In the genomic region with DNA sequence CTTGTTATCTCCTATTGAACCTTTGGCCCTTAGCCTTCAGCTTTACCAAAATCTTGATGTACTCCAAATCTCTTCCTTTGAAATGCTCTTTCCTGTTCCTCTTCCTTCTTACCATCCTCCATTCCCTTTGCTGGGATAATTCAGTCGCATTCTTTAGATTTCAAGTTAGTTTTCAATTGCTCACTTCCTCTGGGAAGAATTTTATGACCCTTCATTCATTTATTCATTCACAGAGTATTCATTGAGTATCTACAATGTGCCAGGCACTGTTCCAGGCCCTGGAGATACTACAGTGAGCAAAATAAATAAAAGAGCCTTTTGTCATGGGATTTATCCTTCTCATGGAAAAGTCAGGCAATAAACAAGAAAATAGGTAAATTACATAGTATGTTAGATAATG, we compare ENCODE assay signal across 15 cellular contexts.
A peak's percentile ranks its signal among the peaks of the same experiment; 100 is the strongest.
DNase-seq lines count a peak whose midpoint lies in the region; ATAC-seq, FAIRE-seq and TF ChIP-seq lines count a peak whose summit lies in the region.
"Had no signal": no experiment of that assay in that cellular context is flagged by ENCODE, and none has a peak within 500 bp of the region (broad histone marks: within the 10 kb centered on the region; RNA-seq: fewer than 3 reads in every experiment).

No MANE protein-coding gene starts in this region.

- H3K9ac ChIP-seq in endothelial cell of umbilical vein (replicated peaks; ENCODE audit: extremely low read depth, insufficient read depth, low read length) = no peak overlapping the region
- no peak overlapping the region for H3K9ac ChIP-seq in keratinocyte (ENCODE audit: control insufficient read depth, extremely low read depth, insufficient read depth, low read length)
- H3K9ac ChIP-seq: GM23248 had no signal

- no peak for TF ChIP-seq POLR2A in endothelial cell of umbilical vein (IDR thresholded peaks at IDR 0.05; ENCODE audit: low read depth, low read length)

- no peak for ATAC-seq in GM19324 (IDR thresholded peaks at IDR 0.05; ENCODE audit: low FRiP score, unreplicated experiment)
- ATAC-seq: HCT116 had no signal

- intact Hi-C loops in endothelial cell of umbilical vein (cut with micrococcal nuclease) = no loop called here

- peaks cover 7% of the 10 kb centered on the region for H3K4me1 ChIP-seq in endothelial cell of umbilical vein (ENCODE audit: control insufficient read depth, extremely low read depth, insufficient read depth, low read length)
- peaks cover 30% of the 10 kb centered on the region for H3K4me1 ChIP-seq in keratinocyte (ENCODE audit: control insufficient read depth, extremely low read depth, insufficient read depth, low read length)

- H3K4me3 ChIP-seq in endothelial cell of umbilical vein (replicated peaks in 1 of 3; ENCODE audit: insufficient read depth in 1 of 3, low read depth in 1 of 3, low read length in 3 of 3) (no peak overlapping the region), keratinocyte (ENCODE audit: control insufficient read depth in 2 of 3, extremely low read depth in 1 of 3, insufficient read depth in 2 of 3, low read depth in 1 of 3, low read length in 3 of 3) (no peak overlapping the region)
- H3K4me3 ChIP-seq: GM23248 had no signal

- CTCF ChIA-PET in endothelial cell of umbilical vein (lab: Charles Lee) = no interaction called here

- H3K27me3 ChIP-seq in endothelial cell of umbilical vein (ENCODE audit: control insufficient read depth in 2 of 2, insufficient read depth in 2 of 2, low read length in 2 of 2) = no peaks in the 10 kb centered on the region
- no peaks in the 10 kb centered on the region for H3K27me3 ChIP-seq in keratinocyte (ENCODE audit: control insufficient read depth, extremely low read depth, insufficient read depth, low read length)

- H3K9me1 ChIP-seq in endothelial cell of umbilical vein (replicated peaks; ENCODE audit: control insufficient read depth, extremely low read depth, insufficient read depth, low read length) (no peaks in the 10 kb centered on the region), keratinocyte (ENCODE audit: control insufficient read depth, extremely low read depth, insufficient read depth, low read length) (no peaks in the 10 kb centered on the region)

- DNase-seq in EL (peak; percentile 1), endothelial cell of umbilical vein (ENCODE audit: low read depth, low spot score) (no peak), keratinocyte (ENCODE audit: low read depth, low spot score) (no peak), NCI-H1417 treated with DMSO at 0.1 percent for 48 hours (lab: John Stamatoyannopoulos, UW) (no peak), DMS 273 treated with DMSO at 0.1 percent for 48 hours (lab: John Stamatoyannopoulos, UW) (no peak)
- DNase-seq: C1 segment of cervical spinal cord; CD4-positive, alpha-beta T cell; DMS153; DMS79 treated with DMSO at 0.1 percent for 48 hours; GF-D8; GM23248; KG1 had no signal

- no TSS peak for BruUV-seq in endothelial cell of umbilical vein (replicated peaks; lab: Mats Ljungman, UMichigan)

- FAIRE-seq in endothelial cell of umbilical vein (lab: Jason Lieb, UNC) (no peak), keratinocyte (lab: Jason Lieb, UNC) (no peak)
- FAIRE-seq: H54 had no signal

- TF ChIP-seq CTCF in endothelial cell of umbilical vein (IDR thresholded peaks at IDR 0.05; ENCODE audit: extremely low read depth in 1 of 2, insufficient read depth in 1 of 2, low read depth in 1 of 2, low read length in 2 of 2) (no peak), keratinocyte (optimal IDR thresholded peaks at IDR 0.05 in 1 of 3, IDR thresholded peaks at IDR 0.05 in 1 of 3, conservative IDR thresholded peaks at IDR 0.05 in 1 of 3; ENCODE audit: extremely low read depth in 1 of 3, insufficient read depth in 2 of 3, low read length in 3 of 3) (no peak)

- no peak overlapping the region for H2AFZ ChIP-seq in endothelial cell of umbilical vein (ENCODE audit: low read depth, low read length)
- peak overlapping the region; percentile 16 for H2AFZ ChIP-seq in keratinocyte (ENCODE audit: control insufficient read depth, low read length)
- H2AFZ ChIP-seq: GM23248 had no signal

- H3K9me3 ChIP-seq in endothelial cell of umbilical vein (replicated peaks; ENCODE audit: control insufficient read depth, insufficient read depth, low read length) = no peaks in the 10 kb centered on the region
- no peaks in the 10 kb centered on the region for H3K9me3 ChIP-seq in keratinocyte (ENCODE audit: control insufficient read depth, low read depth, low read length)

- no peak overlapping the region for H3K4me2 ChIP-seq in endothelial cell of umbilical vein (ENCODE audit: insufficient read depth, low read length)
- no peak overlapping the region for H3K4me2 ChIP-seq in keratinocyte (ENCODE audit: control insufficient read depth, extremely low read depth, insufficient read depth, low read depth, low read length)

- dilution Hi-C loops in endothelial cell of umbilical vein (cut with MboI; ENCODE audit: extremely low pct_ligation_motif_present, low sequenced_read_pairs) = no loop called here
- dilution Hi-C loops in keratinocyte (cut with MboI; ENCODE audit: extremely low pct_ligation_motif_present, low sequenced_read_pairs) = no loop called here

- H4K20me1 ChIP-seq in endothelial cell of umbilical vein (replicated peaks; ENCODE audit: control insufficient read depth, extremely low read depth, insufficient read depth, low read length) (no peaks in the 10 kb centered on the region), keratinocyte (ENCODE audit: control insufficient read depth, extremely low read depth, insufficient read depth, low read length) (no peaks in the 10 kb centered on the region)

- no peak overlapping the region for H3K27ac ChIP-seq in endothelial cell of umbilical vein (ENCODE audit: insufficient read depth, low read depth, low read length)
- H3K27ac ChIP-seq in keratinocyte (ENCODE audit: control insufficient read depth, insufficient read depth, low read length) = no peak overlapping the region
- H3K27ac ChIP-seq: GM23248 had no signal

- POLR2A ChIA-PET in endothelial cell of umbilical vein (lab: Charles Lee) = no interaction called here

- H3K79me2 ChIP-seq in endothelial cell of umbilical vein (ENCODE audit: control insufficient read depth, insufficient read depth, low read length) (no peaks in the 10 kb centered on the region), keratinocyte (ENCODE audit: control insufficient read depth, insufficient read depth, low read length) (no peaks in the 10 kb centered on the region)

- no peaks in the 10 kb centered on the region for H3K36me3 ChIP-seq in endothelial cell of umbilical vein (ENCODE audit: control insufficient read depth in 2 of 2, extremely low read depth in 1 of 2, insufficient read depth in 2 of 2, low read length in 2 of 2)
- H3K36me3 ChIP-seq in keratinocyte (ENCODE audit: control insufficient read depth in 2 of 2, extremely low read depth in 1 of 2, insufficient read depth in 2 of 2, low read length in 2 of 2) = no peaks in the 10 kb centered on the region

TF ChIP-seq in endothelial cell of umbilical vein, 7 proteins besides CTCF, POLR2A, EP300 and RAD21:
- TF ChIP-seq GATA2 (IDR thresholded peaks at IDR 0.05; ENCODE audit: insufficient read depth, insufficient read length, low read depth, low read length) (peak; percentile 65), FOS (IDR thresholded peaks at IDR 0.05; ENCODE audit: borderline replicate concordance, insufficient read depth, low read length) (no peak)
